ENCODE assay signal across 15 cellular contexts in genomic region chr6:10655508-10656055, GRCh38. TPM values are rescaled to one million over a fixed set of nuclear protein-coding genes. Genes with fewer than 3 reads are reported as not detected.
DNase-seq lines count a peak whose midpoint lies in the region; ATAC-seq and TF ChIP-seq lines count a peak whose summit lies in the region.
"Had no signal": no experiment of that assay in that cellular context is flagged by ENCODE, and none has a peak within 500 bp of the region (broad histone marks: within the 10 kb centered on the region; RNA-seq: fewer than 3 reads in every experiment).

No MANE protein-coding gene starts in this region.

- ATAC-seq in HG02870 (IDR thresholded peaks at IDR 0.05; ENCODE audit: unreplicated experiment) (peak; percentile 51), HG03457 (IDR thresholded peaks at IDR 0.05; ENCODE audit: unreplicated experiment) (no peak), HG03378 (IDR thresholded peaks at IDR 0.05; ENCODE audit: unreplicated experiment) (no peak)
- ATAC-seq: body of pancreas, PC-3 had no signal

- peaks cover 13% of the 10 kb centered on the region for H3K27me3 Mint-ChIP-seq in activated naive CD8-positive, alpha-beta T cell

- H3K4me1 ChIP-seq in Peyer's patch (no peaks in the 10 kb centered on the region), stomach (peaks cover 0 to 7% (median 0%) of the 10 kb centered on the region in 4 donors)
- H3K4me1 ChIP-seq: body of pancreas, left ventricle myocardium inferior had no signal

- 68 to 78% (median 70%) methylated on average over 12 of the region's 12 CpGs for WGBS in stomach, 5 donors

- intact Hi-C loops in stomach (cut with DNase I; ENCODE audit: low total_unique reads) = no loop called here

- peak; percentile 40 for DNase-seq in stimulated activated CD4-positive, alpha-beta T cell treated with anti-CD3 and anti-CD28 coated beads, Interleukin-15, amount 100 ng/mL, for 24 hours
- no peak for DNase-seq in stimulated activated CD4-positive, alpha-beta T cell treated with anti-CD3 and anti-CD28 coated beads, Interleukin-4, amount 100 ng/mL, for 4 hours
- no peak for DNase-seq in Peyer's patch
- no peak for DNase-seq in stomach
- DNase-seq: body of pancreas, head of caudate nucleus, IMR-90, left ventricle myocardium inferior, NCI-H1694, PC-3 had no signal

- peak overlapping the region; percentile 9 for H3K4me3 Mint-ChIP-seq in activated naive CD8-positive, alpha-beta T cell

- H3K4me1 Mint-ChIP-seq in activated naive CD8-positive, alpha-beta T cell (ENCODE audit: low read depth) = peaks cover 15% of the 10 kb centered on the region

- no peak for TF ChIP-seq POLR2A in Peyer's patch (IDR thresholded peaks at IDR 0.05)
- no peak for TF ChIP-seq POLR2A in stomach (IDR thresholded peaks at IDR 0.05)

- H3K27ac ChIP-seq in Peyer's patch (no peak overlapping the region), stomach (no peak overlapping the region)
- H3K27ac ChIP-seq: body of pancreas, left ventricle myocardium inferior, skin epidermis had no signal

- peaks cover 3% of the 10 kb centered on the region for H3K9me3 Mint-ChIP-seq in activated naive CD8-positive, alpha-beta T cell (ENCODE audit: low read depth)

- H3K9me3 ChIP-seq in Peyer's patch (no peaks in the 10 kb centered on the region), stomach (no peaks in the 10 kb centered on the region)
- H3K9me3 ChIP-seq: body of pancreas, left ventricle myocardium inferior had no signal

- H3K36me3 ChIP-seq in Peyer's patch (no peaks in the 10 kb centered on the region), stomach (no peaks in the 10 kb centered on the region)
- H3K36me3 ChIP-seq: left ventricle myocardium inferior had no signal

- no peak for TF ChIP-seq EP300 in stomach (IDR thresholded peaks at IDR 0.05)

- no peaks in the 10 kb centered on the region for H3K27me3 ChIP-seq in Peyer's patch
- no peaks in the 10 kb centered on the region for H3K27me3 ChIP-seq in stomach
- H3K27me3 ChIP-seq: body of pancreas had no signal

- H3K4me3 ChIP-seq in Peyer's patch (no peak overlapping the region), stomach (no peak overlapping the region)
- H3K4me3 ChIP-seq: body of pancreas, left ventricle myocardium inferior, skin epidermis had no signal

- TF ChIP-seq CTCF in Peyer's patch (IDR thresholded peaks at IDR 0.05) = no peak
- TF ChIP-seq CTCF in stomach (IDR thresholded peaks at IDR 0.05) = no peak

- no peak overlapping the region for H3K27ac Mint-ChIP-seq in activated naive CD8-positive, alpha-beta T cell

- no peaks in the 10 kb centered on the region for H3K36me3 Mint-ChIP-seq in activated naive CD8-positive, alpha-beta T cell

RNA-seq across cellular contexts. Expression of gene C6orf52, which starts 38.8 kb away (rescaled TPM):
- total RNA-seq in Peyer's patch = not detected
- 1 to 10 TPM in 1 of 5 donors, not detected in 4; 3.2 TPM for total RNA-seq in stomach
- polyA plus RNA-seq in stomach = 1 to 10 TPM in 2 of 3 donors, not detected in 1; 1.8 to 2.8 TPM
- total RNA-seq: body of pancreas, IMR-90 had no signal

RNA-seq across cellular contexts. Expression of gene PAK1IP1, which starts 39.2 kb away (rescaled TPM):
- 1 to 10 TPM; 3.3 to 6.8 (median 5.5) TPM for total RNA-seq in Peyer's patch
- 10 to 100 TPM in 1 of 5 donors, 1 to 10 TPM in 3, not detected in 1; 1.3 to 12.3 (median 5.7) TPM for total RNA-seq in stomach
- 10 to 100 TPM; 11.2 to 13.9 (median 11.6) TPM for polyA plus RNA-seq in stomach
